19 cellular contexts compared by ENCODE assay signal in genomic region chr20:37275125-37275524, GRCh38. TPM values are rescaled to one million over a fixed set of nuclear protein-coding genes. Genes with fewer than 3 reads are reported as not detected.
A peak's percentile ranks its signal among the peaks of the same experiment; 100 is the strongest.
DNase-seq lines count a peak whose midpoint lies in the region; ATAC-seq and TF ChIP-seq lines count a peak whose summit lies in the region.
"Had no signal": no experiment of that assay in that cellular context is flagged by ENCODE, and none has a peak within 500 bp of the region (broad histone marks: within the 10 kb centered on the region; RNA-seq: fewer than 3 reads in every experiment).

No MANE protein-coding gene starts in this region.

- peak overlapping the region; percentile 36 for H3K27ac ChIP-seq in OCI-LY7 (ENCODE audit: low read depth, low read length, poor library complexity, severe bottlenecking)
- H3K27ac ChIP-seq in smooth muscle cell (ENCODE audit: low read depth): no peak overlapping the region
- no peak overlapping the region for H3K27ac ChIP-seq in CD8-positive, alpha-beta T cell (ENCODE audit: low read depth, low read length)
- H3K27ac ChIP-seq: SJCRH30, suprapubic skin, VCaP had no signal

- TF ChIP-seq CTCF in OCI-LY7 (conservative IDR thresholded peaks at IDR 0.05; ENCODE audit: low read length) (no peak), choroid plexus epithelial cell (conservative IDR thresholded peaks at IDR 0.05; ENCODE audit: low read depth, low read length) (no peak), smooth muscle cell (IDR thresholded peaks at IDR 0.05; ENCODE audit: borderline replicate concordance, insufficient read depth, poor library complexity, severe bottlenecking) (no peak)
- no peak for TF ChIP-seq CTCF in CD8-positive, alpha-beta T cell (IDR thresholded peaks at IDR 0.05)

- no peaks in the 10 kb centered on the region for H3K36me3 Mint-ChIP-seq in CD8-positive, alpha-beta T cell
- H3K36me3 Mint-ChIP-seq: CD4-positive, CD25-positive, alpha-beta regulatory T cell had no signal

- CTCF ChIA-PET in OCI-LY7 (lab: Charles Lee; ENCODE audit: unreplicated experiment): no interaction called here
- CTCF ChIA-PET in CD8-positive, alpha-beta T cell (lab: Charles Lee): interaction anchor here (1.5 to 1.9 kb wide), 2 partner anchors 14 to 110 kb away, joined by 6 read pairs; partner anchors contain the start of gene MANBAL

- no peak overlapping the region for H3K9ac ChIP-seq in smooth muscle cell (ENCODE audit: low read depth)

- intact Hi-C loops in OCI-LY7 (cut with micrococcal nuclease; ENCODE audit: unreplicated experiment): no loop called here
- intact Hi-C loops in CD8-positive, alpha-beta T cell (cut with DNase I, micrococcal nuclease): no loop called here

- H3K4me3 ChIP-seq in OCI-LY7 (ENCODE audit: low read depth, low read length, poor library complexity, severe bottlenecking) (no peak overlapping the region), choroid plexus epithelial cell (ENCODE audit: low read depth, low read length) (no peak overlapping the region), smooth muscle cell (no peak overlapping the region)
- H3K4me3 ChIP-seq in CD8-positive, alpha-beta T cell (ENCODE audit: low read depth, low read length): no peak overlapping the region
- H3K4me3 ChIP-seq: SJCRH30, suprapubic skin had no signal

- H3K9me2 ChIP-seq in OCI-LY7 (ENCODE audit: insufficient read depth, low read length): no peaks in the 10 kb centered on the region

- no peaks in the 10 kb centered on the region for H3K27me3 ChIP-seq in smooth muscle cell (ENCODE audit: low read depth)
- no peaks in the 10 kb centered on the region for H3K27me3 ChIP-seq in CD8-positive, alpha-beta T cell (ENCODE audit: insufficient read depth, low read length)
- H3K27me3 ChIP-seq: suprapubic skin had no signal

- H3K4me2 ChIP-seq in OCI-LY7 (ENCODE audit: low read length): peak overlapping the region; percentile 49
- H3K4me2 ChIP-seq in smooth muscle cell: no peak overlapping the region

- peak overlapping the region; percentile 65 for H2AFZ ChIP-seq in OCI-LY7 (ENCODE audit: low read length)
- H2AFZ ChIP-seq in smooth muscle cell (ENCODE audit: low read depth): peak overlapping the region; percentile 3

- WGBS in smooth muscle cell (ENCODE audit: low lambda C conversion rate): 91% methylated on average over 3 of the region's 3 CpGs

- ATAC-seq in CD8-positive, alpha-beta T cell: no peak
- ATAC-seq: esophagus mucosa had no signal

- H3K4me1 ChIP-seq in OCI-LY7 (ENCODE audit: insufficient read depth, low read length, poor library complexity, severe bottlenecking) (peaks cover 55% of the 10 kb centered on the region), smooth muscle cell (ENCODE audit: low read depth) (no peaks in the 10 kb centered on the region)
- no peaks in the 10 kb centered on the region for H3K4me1 ChIP-seq in CD8-positive, alpha-beta T cell (ENCODE audit: insufficient read depth, low read length)

- no peaks in the 10 kb centered on the region for H3K9me3 Mint-ChIP-seq in CD8-positive, alpha-beta T cell
- H3K9me3 Mint-ChIP-seq: CD4-positive, CD25-positive, alpha-beta regulatory T cell had no signal

- no TSS peak for BruUV-seq in OCI-LY7 (replicated peaks; lab: Mats Ljungman, UMichigan)

- DNase-seq in KBM-7 (peak; percentile 74), OCI-LY7 (ENCODE audit: low spot score) (peak; percentile 53), choroid plexus epithelial cell (ENCODE audit: low read depth) (peak; percentile 29), smooth muscle cell (lab: John Stamatoyannopoulos, UW; ENCODE audit: unreplicated experiment) (no peak), NCI-H748 treated with DMSO at 0.1 percent for 48 hours (lab: John Stamatoyannopoulos, UW) (no peak), T-helper 1 cell (no peak), hippocampal formation (lab: John Stamatoyannopoulos, UW) (no peak)
- DNase-seq in CD8-positive, alpha-beta T cell: no peak
- DNase-seq: CD4-positive, CD25-positive, alpha-beta regulatory T cell; head of caudate nucleus; kidney; NCI-H146; NCI-H69; SJCRH30 had no signal

- H3K36me3 ChIP-seq in OCI-LY7 (ENCODE audit: insufficient read depth, low read length) (no peaks in the 10 kb centered on the region), smooth muscle cell (ENCODE audit: low read depth) (no peaks in the 10 kb centered on the region)
- H3K36me3 ChIP-seq in CD8-positive, alpha-beta T cell (ENCODE audit: insufficient read depth, low read length): no peaks in the 10 kb centered on the region
- H3K36me3 ChIP-seq: SJCRH30, suprapubic skin had no signal

- peaks cover 9% of the 10 kb centered on the region for H3K4me1 Mint-ChIP-seq in CD8-positive, alpha-beta T cell (ENCODE audit: low read depth)

- H4K20me1 ChIP-seq in OCI-LY7 (ENCODE audit: insufficient read depth, low read length): no peaks in the 10 kb centered on the region
- H4K20me1 ChIP-seq in smooth muscle cell (ENCODE audit: low read depth): no peaks in the 10 kb centered on the region

- POLR2A ChIA-PET in OCI-LY7 (lab: Charles Lee): interaction anchor here (0.6 to 3.2 kb wide), 4 partner anchors 13 to 575 kb away, joined by 3 to 16 read pairs (median 4); partner anchors contain the start of gene MANBAL
- POLR2A ChIA-PET in CD8-positive, alpha-beta T cell (lab: Charles Lee): no interaction called here

- no peaks in the 10 kb centered on the region for H3K27me3 Mint-ChIP-seq in CD8-positive, alpha-beta T cell (ENCODE audit: low read depth)
- H3K27me3 Mint-ChIP-seq: progenitor cell of endocrine pancreas had no signal

- no peaks in the 10 kb centered on the region for H3F3A ChIP-seq in smooth muscle cell (ENCODE audit: low read depth)

- in situ Hi-C loops in KBM-7 (cut with MboI; ENCODE audit: low pct_unique_long_range_greater_than_20kb, low sequenced_read_pairs): loop anchor here (10.0 kb wide), 1 partner anchor 260 kb away; no protein-coding TSS in a partner anchor

- no peaks in the 10 kb centered on the region for H3K9me3 ChIP-seq in OCI-LY7 (ENCODE audit: low read length)
- no peaks in the 10 kb centered on the region for H3K9me3 ChIP-seq in smooth muscle cell (replicated peaks; ENCODE audit: low read depth)
- H3K9me3 ChIP-seq in CD8-positive, alpha-beta T cell (ENCODE audit: low read length): no peaks in the 10 kb centered on the region
- H3K9me3 ChIP-seq: SJCRH30, suprapubic skin had no signal

- no peak overlapping the region for H3K4me3 Mint-ChIP-seq in CD8-positive, alpha-beta T cell
- H3K4me3 Mint-ChIP-seq: CD4-positive, CD25-positive, alpha-beta regulatory T cell had no signal

- no peaks in the 10 kb centered on the region for H3K79me2 ChIP-seq in OCI-LY7 (ENCODE audit: insufficient read depth, low read depth, low read length)
- H3K79me2 ChIP-seq in smooth muscle cell (ENCODE audit: low read depth): no peaks in the 10 kb centered on the region

- H3K27ac Mint-ChIP-seq in CD8-positive, alpha-beta T cell: no peak overlapping the region
- H3K27ac Mint-ChIP-seq: CD4-positive, CD25-positive, alpha-beta regulatory T cell had no signal

RNA-seq across cellular contexts. Expression of gene GHRH, which starts 13.5 kb away (rescaled TPM):
- not detected in 2 replicates for total RNA-seq in OCI-LY7 (2014; rRNA removed; shearing (Covaris generic))
- total RNA-seq in OCI-LY7 (2022) (not detected in 2 replicates), smooth muscle cell (not detected in 2 replicates)
- polyA plus RNA-seq in smooth muscle cell: not detected in 2 replicates
- total RNA-seq in CD8-positive, alpha-beta T cell: not detected
- total RNA-seq: CD4-positive, CD25-positive, alpha-beta regulatory T cell; dermis microvascular lymphatic vessel endothelial cell; esophagus mucosa; kidney; progenitor cell of endocrine pancreas; SJCRH30; suprapubic skin had no signal
- polyA plus RNA-seq: CD4-positive, CD25-positive, alpha-beta regulatory T cell had no signal

RNA-seq across cellular contexts. Expression of gene MANBAL, which starts 14.3 kb away (rescaled TPM):
- 2.7 and 5.7 TPM in 2 replicates for total RNA-seq in OCI-LY7 (2014; rRNA removed; shearing (Covaris generic))
- total RNA-seq in OCI-LY7 (2022) (12.7 and 13.0 TPM in 2 replicates), smooth muscle cell (28.1 and 33.7 TPM in 2 replicates)
- polyA plus RNA-seq in smooth muscle cell: 86.2 and 89.0 TPM in 2 replicates
- 1 to 10 TPM; 4.0 to 6.3 TPM for total RNA-seq in CD8-positive, alpha-beta T cell

Comparison
In these comparisons a context has a peak if more than half of its experiments do, and no peak if none do; other contexts are left out.
1. DNase-seq: peak in KBM-7 (single experiment), OCI-LY7 (single experiment) and choroid plexus epithelial cell (single experiment); none in smooth muscle cell (single experiment), CD8-positive, alpha-beta T cell (0 of 7), NCI-H748 treated with DMSO at 0.1 percent for 48 hours (single experiment), T-helper 1 cell (0 of 5) and hippocampal formation (0 of 2).